In genomic region chr12:28882444-28882843, GRCh38 we compare ENCODE assay signal across 1 cellular context.
TF ChIP-seq lines count a peak whose summit lies in the region.

No MANE protein-coding gene starts in this region.

TF ChIP-seq in K562, 482 proteins besides CTCF, POLR2A, EP300 and RAD21 (continued from another document and continues in another):
- no peak for TF ChIP-seq ZNF518B (CRISPR knock-in tag; IDR thresholded peaks at IDR 0.05)
- no peak for TF ChIP-seq HDAC8 (tag; IDR thresholded peaks at IDR 0.05)
- no peak for TF ChIP-seq ZNF586 (CRISPR knock-in tag; conservative IDR thresholded peaks at IDR 0.05)
- TF ChIP-seq ZNF253 (CRISPR knock-in tag; conservative IDR thresholded peaks at IDR 0.05), result no peak
- no peak for TF ChIP-seq STAT6 (CRISPR knock-in tag; IDR thresholded peaks at IDR 0.05)
- no peak for TF ChIP-seq ZNF444 (CRISPR knock-in tag; IDR thresholded peaks at IDR 0.05)
- TF ChIP-seq MYBL2 (IDR thresholded peaks at IDR 0.05; ENCODE audit: low read depth), result no peak
- TF ChIP-seq MYBL2 (CRISPR knock-in tag; IDR thresholded peaks at IDR 0.05; ENCODE audit: borderline replicate concordance), result no peak
- peak in 1 of 2 experiments; percentile 86; a peak in 1 of 4 replicates for TF ChIP-seq TEAD1 (CRISPR knock-in tag; IDR thresholded peaks at IDR 0.05)
- peak; percentile 73 for TF ChIP-seq TAL1 (IDR thresholded peaks at IDR 0.05)
- TF ChIP-seq RBM15 (IDR thresholded peaks at IDR 0.05; ENCODE audit: insufficient read depth, low read length), result no peak
- no peak for TF ChIP-seq IRF9 (tag; IDR thresholded peaks at IDR 0.05)
- no peak for TF ChIP-seq ARHGAP35 (IDR thresholded peaks at IDR 0.05; ENCODE audit: partially characterized antibody)
- TF ChIP-seq SAFB2 (IDR thresholded peaks at IDR 0.05; ENCODE audit: borderline replicate concordance, low read depth, low read length, severe bottlenecking), result no peak
- TF ChIP-seq JUND (IDR thresholded peaks at IDR 0.05; ENCODE audit: borderline replicate concordance, low read depth, low read length), result peak; percentile 84
- peak; percentile 68; the same call in 1 of the 3 replicates for TF ChIP-seq JUND (tag; IDR thresholded peaks at IDR 0.05; ENCODE audit: borderline replicate concordance, low read depth, low read length)
- no peak for TF ChIP-seq ZNF217 (CRISPR knock-in tag; IDR thresholded peaks at IDR 0.05)
- TF ChIP-seq SRSF1 (IDR thresholded peaks at IDR 0.05; ENCODE audit: low read depth, low read length), result no peak
- TF ChIP-seq ATF3 (IDR thresholded peaks at IDR 0.05), result peak; percentile 57; the same call in 1 of the 2 replicates
- TF ChIP-seq ATF3 (CRISPR knock-in tag; conservative IDR thresholded peaks at IDR 0.05), result no peak
- TF ChIP-seq ZFPM2 (CRISPR knock-in tag; IDR thresholded peaks at IDR 0.05), result no peak
- TF ChIP-seq ZBTB2 (IDR thresholded peaks at IDR 0.05), result no peak
- no peak for TF ChIP-seq BACH1 (tag; IDR thresholded peaks at IDR 0.05)
- TF ChIP-seq ZNF41 (CRISPR knock-in tag; conservative IDR thresholded peaks at IDR 0.05), result no peak
- TF ChIP-seq MED1 (CRISPR knock-in tag; IDR thresholded peaks at IDR 0.05; ENCODE audit: borderline replicate concordance), result no peak
- no peak for TF ChIP-seq ZNF280A (IDR thresholded peaks at IDR 0.05; ENCODE audit: low read depth, partially characterized antibody)
- TF ChIP-seq SMARCA4 (IDR thresholded peaks at IDR 0.05), result peak; percentile 75; the same call in 1 of the 2 replicates
- no peak for TF ChIP-seq ZNF668 (CRISPR knock-in tag; IDR thresholded peaks at IDR 0.05)
- TF ChIP-seq ZNF175 (CRISPR knock-in tag; IDR thresholded peaks at IDR 0.05; ENCODE audit: low read depth), result no peak
- TF ChIP-seq KLF6 (CRISPR knock-in tag; IDR thresholded peaks at IDR 0.05; ENCODE audit: borderline replicate concordance), result no peak
- TF ChIP-seq KAT7 (CRISPR knock-in tag; IDR thresholded peaks at IDR 0.05; ENCODE audit: borderline replicate concordance), result no peak
- TF ChIP-seq MYNN (IDR thresholded peaks at IDR 0.05), result no peak
- no peak for TF ChIP-seq MYNN (CRISPR knock-in tag; IDR thresholded peaks at IDR 0.05)
- no peak for TF ChIP-seq SREBF1 (IDR thresholded peaks at IDR 0.05; ENCODE audit: borderline replicate concordance, low read depth, low read length)
- no peak for TF ChIP-seq SP2 (IDR thresholded peaks at IDR 0.05; ENCODE audit: extremely low read depth, low read depth, low read length, poor library complexity, severe bottlenecking)
- no peak for TF ChIP-seq KLF1 (tag; IDR thresholded peaks at IDR 0.05)
- TF ChIP-seq NEUROD1 (IDR thresholded peaks at IDR 0.05; ENCODE audit: borderline replicate concordance, low read depth, low read length, partially characterized antibody), result no peak
- no peak for TF ChIP-seq HINFP (tag; conservative IDR thresholded peaks at IDR 0.05; ENCODE audit: low read depth)
- no peak for TF ChIP-seq ZC3H8 (IDR thresholded peaks at IDR 0.05)
- TF ChIP-seq FOS (IDR thresholded peaks at IDR 0.05; ENCODE audit: extremely low read depth, insufficient read length), result no peak
- TF ChIP-seq U2AF1 (optimal IDR thresholded peaks at IDR 0.05; ENCODE audit: low read depth, low read length), result no peak
- TF ChIP-seq ZNF232 (CRISPR knock-in tag; IDR thresholded peaks at IDR 0.05), result no peak
- peak; percentile 68 for TF ChIP-seq CBFA2T2 (conservative IDR thresholded peaks at IDR 0.05)
- TF ChIP-seq TFE3 (CRISPR knock-in tag; IDR thresholded peaks at IDR 0.05), result no peak
- no peak for TF ChIP-seq HNRNPL (IDR thresholded peaks at IDR 0.05; ENCODE audit: low read depth, low read length)
- no peak for TF ChIP-seq NR2C2 (CRISPR knock-in tag; IDR thresholded peaks at IDR 0.05)
- no peak for TF ChIP-seq NR2C2 (tag; IDR thresholded peaks at IDR 0.05)
- no peak for TF ChIP-seq THRA (IDR thresholded peaks at IDR 0.05)
- no peak for TF ChIP-seq ESRRA (IDR thresholded peaks at IDR 0.05; ENCODE audit: borderline replicate concordance, low read depth)
- TF ChIP-seq ZNF395 (CRISPR knock-in tag; IDR thresholded peaks at IDR 0.05), result no peak
